28 cellular contexts compared by ENCODE assay signal in the genomic region with DNA sequence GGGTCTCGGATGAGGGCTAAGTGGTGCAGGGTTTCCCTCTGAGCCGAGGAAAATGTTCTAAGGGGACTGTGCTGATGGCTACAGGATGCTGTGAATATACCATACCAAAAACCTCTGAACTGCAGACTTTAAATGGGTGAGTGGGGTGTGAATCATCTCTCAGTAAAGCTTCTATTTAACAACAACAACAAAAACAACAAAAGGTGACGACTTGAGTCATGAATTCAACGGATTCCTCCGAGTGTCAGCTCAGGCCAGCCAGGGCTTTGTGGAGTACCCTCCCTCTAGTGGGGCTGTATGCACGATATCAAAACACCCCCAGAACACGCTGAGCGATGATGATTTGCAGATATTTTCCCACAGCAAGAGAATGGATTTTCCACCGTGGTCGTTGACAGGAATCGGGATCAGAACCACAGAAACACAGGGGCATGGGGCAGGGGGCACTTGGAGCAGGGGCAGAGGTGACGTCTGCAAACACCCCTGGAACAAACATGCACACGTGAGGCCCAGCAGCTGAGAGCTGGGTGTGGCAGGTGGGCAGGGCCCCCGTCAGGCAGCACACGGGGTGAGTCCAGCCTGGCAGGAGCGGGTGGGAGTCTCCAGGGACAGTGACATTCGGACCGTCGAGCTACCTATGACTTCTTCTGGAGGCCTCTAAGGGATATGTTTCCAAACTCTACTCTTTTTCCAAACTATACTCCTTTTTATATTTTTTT. TPM values are rescaled to one million over a fixed set of nuclear protein-coding genes. Genes with fewer than 3 reads are reported as not detected.
DNase-seq lines count a peak whose midpoint lies in the region; ATAC-seq, FAIRE-seq and TF ChIP-seq lines count a peak whose summit lies in the region.
"Had no signal": no experiment of that assay in that cellular context is flagged by ENCODE, and none has a peak within 500 bp of the region (broad histone marks: within the 10 kb centered on the region; RNA-seq: fewer than 3 reads in every experiment).

No MANE protein-coding gene starts in this region.

- no peaks in the 10 kb centered on the region for H3K27me3 Mint-ChIP-seq in astrocyte (ENCODE audit: low read depth, unreplicated experiment)
- peaks cover 9% of the 10 kb centered on the region for H3K27me3 Mint-ChIP-seq in glutamatergic neuron (ENCODE audit: unreplicated experiment)
- H3K27me3 Mint-ChIP-seq: activated CD4-positive, alpha-beta memory T cell treated with anti-CD3 and anti-CD28 coated beads for 36 hours; activated T-helper 17 cell treated with anti-CD3 and anti-CD28 coated beads, Interleukin-2, amount 50 U/mL, for 72 hours; naive B cell had no signal

- ATAC-seq in HG02884 (IDR thresholded peaks at IDR 0.05; ENCODE audit: unreplicated experiment): no peak
- no peak for ATAC-seq in HG02973 (IDR thresholded peaks at IDR 0.05; ENCODE audit: unreplicated experiment)
- ATAC-seq: activated naive CD4-positive, alpha-beta T cell treated with anti-CD3 and anti-CD28 coated beads, Interleukin-2, amount 50 U/mL, for 72 hours; activated T-helper 17 cell treated with anti-CD3 and anti-CD28 coated beads, Interleukin-2, amount 50 U/mL, for 72 hours; left colon; right cardiac atrium had no signal

- no peak overlapping the region for H3K4me3 ChIP-seq in HUES64 (ENCODE audit: low read length)
- H3K4me3 ChIP-seq in astrocyte (ENCODE audit: insufficient read depth, low read depth, low read length): no peak overlapping the region
- H3K4me3 ChIP-seq in BE2C (ENCODE audit: low read depth, low read length): no peak overlapping the region
- H3K4me3 ChIP-seq: ascending aorta; BLaER1 treated with 17β-estradiol and CSF1 and Interleukin-3, amounts not matched to agents 10 nM and 100 nM; HAP-1; testis had no signal

- H2AFZ ChIP-seq in astrocyte (ENCODE audit: low read depth, low read length): no peak overlapping the region

- H3K9me3 Mint-ChIP-seq in astrocyte (ENCODE audit: unreplicated experiment): no peaks in the 10 kb centered on the region
- H3K9me3 Mint-ChIP-seq in glutamatergic neuron (ENCODE audit: unreplicated experiment): peaks cover 11% of the 10 kb centered on the region
- H3K9me3 Mint-ChIP-seq: activated CD4-positive, alpha-beta memory T cell treated with anti-CD3 and anti-CD28 coated beads for 36 hours; activated naive CD4-positive, alpha-beta T cell treated with anti-CD3 and anti-CD28 coated beads, Interleukin-2, amount 50 U/mL, for 72 hours; activated T-helper 17 cell treated with anti-CD3 and anti-CD28 coated beads, Interleukin-2, amount 50 U/mL, for 72 hours; naive B cell had no signal

- H3K4me1 Mint-ChIP-seq in astrocyte (ENCODE audit: low read depth, unreplicated experiment) (peaks cover 10% of the 10 kb centered on the region), glutamatergic neuron (ENCODE audit: low read depth, unreplicated experiment) (peaks cover 29% of the 10 kb centered on the region)

- H3K4me2 ChIP-seq in astrocyte (ENCODE audit: low read length): peak overlapping the region; percentile 37
- H3K4me2 ChIP-seq: BLaER1 treated with 17β-estradiol and CSF1 and Interleukin-3, amounts not matched to agents 10 nM and 100 nM had no signal

- 57% methylated on average over 19 of the region's 19 CpGs for WGBS in HUES64

- H3K27me3 ChIP-seq in HUES64 (ENCODE audit: insufficient read depth, low read length) (no peaks in the 10 kb centered on the region), astrocyte (ENCODE audit: insufficient read depth, low read length) (no peaks in the 10 kb centered on the region), BE2C (no peaks in the 10 kb centered on the region)
- H3K27me3 ChIP-seq: ascending aorta, testis had no signal

- peaks cover 3% of the 10 kb centered on the region for H3K36me3 Mint-ChIP-seq in astrocyte (ENCODE audit: low read depth, unreplicated experiment)
- H3K36me3 Mint-ChIP-seq in glutamatergic neuron (ENCODE audit: unreplicated experiment): peaks cover 4% of the 10 kb centered on the region
- H3K36me3 Mint-ChIP-seq: activated CD4-positive, alpha-beta memory T cell treated with anti-CD3 and anti-CD28 coated beads for 36 hours; activated naive CD4-positive, alpha-beta T cell treated with anti-CD3 and anti-CD28 coated beads, Interleukin-2, amount 50 U/mL, for 72 hours; naive B cell had no signal

- peaks cover 7% of the 10 kb centered on the region for H3K79me2 ChIP-seq in astrocyte (ENCODE audit: insufficient read depth, low read length)

- H3K4me1 ChIP-seq in HUES64 (ENCODE audit: insufficient read depth, low read length): peaks cover 10% of the 10 kb centered on the region; the same call in 1 of the 2 replicates
- H3K4me1 ChIP-seq in astrocyte (ENCODE audit: insufficient read depth, low read length): peaks cover 8% of the 10 kb centered on the region
- H3K4me1 ChIP-seq in BE2C: no peaks in the 10 kb centered on the region
- H3K4me1 ChIP-seq: ascending aorta, Caco-2, HAP-1 had no signal

- H3K4me3 Mint-ChIP-seq in astrocyte (ENCODE audit: unreplicated experiment): no peak overlapping the region
- H3K4me3 Mint-ChIP-seq in glutamatergic neuron (ENCODE audit: unreplicated experiment): peak overlapping the region; percentile 30
- H3K4me3 Mint-ChIP-seq: activated CD4-positive, alpha-beta memory T cell treated with anti-CD3 and anti-CD28 coated beads for 36 hours; activated T-helper 17 cell treated with anti-CD3 and anti-CD28 coated beads, Interleukin-2, amount 50 U/mL, for 72 hours had no signal

- H4K20me1 ChIP-seq in astrocyte (ENCODE audit: insufficient read depth, low read length): peaks cover 12% of the 10 kb centered on the region

- TF ChIP-seq CTCF in astrocyte (IDR thresholded peaks at IDR 0.05; ENCODE audit: insufficient read depth, low read depth, low read length): no peak
- no peak for TF ChIP-seq CTCF in glutamatergic neuron (IDR thresholded peaks at IDR 0.05; ENCODE audit: partially characterized antibody, unreplicated experiment)
- no peak for TF ChIP-seq CTCF in BE2C (IDR thresholded peaks at IDR 0.05; ENCODE audit: low read depth, low read length)

- no peaks in the 10 kb centered on the region for H3K36me3 ChIP-seq in HUES64 (ENCODE audit: insufficient read depth, low read length)
- H3K36me3 ChIP-seq in astrocyte (ENCODE audit: insufficient read depth, low read length): no peaks in the 10 kb centered on the region
- H3K36me3 ChIP-seq in BE2C: no peaks in the 10 kb centered on the region
- H3K36me3 ChIP-seq: ascending aorta, HAP-1 had no signal

- DNase-seq in ELR (ENCODE audit: low read depth): peak; percentile 70
- no peak for DNase-seq in astrocyte (ENCODE audit: low read depth)
- DNase-seq in glutamatergic neuron: no peak
- DNase-seq in SK-N-DZ (ENCODE audit: low spot score): no peak
- DNase-seq in BE2C: no peak
- DNase-seq: activated CD4-positive, alpha-beta memory T cell treated with anti-CD3 and anti-CD28 coated beads for 36 hours; activated CD8-positive, alpha-beta memory T cell treated with anti-CD3 and anti-CD28 coated beads, Interleukin-2, amount 50 U/mL, for 48 hours; Caco-2; DND-41; left colon; naive B cell; NCI-H1694 treated with DMSO at 0.1 percent for 48 hours; NCI-H2171 treated with DMSO at 0.1 percent for 48 hours; NCI-H526; stimulated activated CD4-positive, alpha-beta T cell treated with anti-CD3 and anti-CD28 coated beads, Interleukin-4, amount 100 ng/mL, for 4 hours; stimulated activated naive CD4-positive, alpha-beta T cell; testis had no signal

- no peak overlapping the region for H3K9ac ChIP-seq in HUES64 (ENCODE audit: low read depth, low read length)
- no peak overlapping the region for H3K9ac ChIP-seq in astrocyte (ENCODE audit: low read length)
- H3K9ac ChIP-seq: BLaER1 treated with 17β-estradiol and CSF1 and Interleukin-3, amounts not matched to agents 10 nM and 100 nM had no signal

- peak overlapping the region; percentile 48 for H3K27ac Mint-ChIP-seq in astrocyte (ENCODE audit: unreplicated experiment)
- peak overlapping the region; percentile 29 for H3K27ac Mint-ChIP-seq in glutamatergic neuron (ENCODE audit: unreplicated experiment)
- H3K27ac Mint-ChIP-seq: activated CD4-positive, alpha-beta memory T cell treated with anti-CD3 and anti-CD28 coated beads for 36 hours; activated naive CD4-positive, alpha-beta T cell treated with anti-CD3 and anti-CD28 coated beads, Interleukin-2, amount 50 U/mL, for 72 hours; activated T-helper 17 cell treated with anti-CD3 and anti-CD28 coated beads, Interleukin-2, amount 50 U/mL, for 72 hours had no signal

- no peaks in the 10 kb centered on the region for H3K9me3 ChIP-seq in HUES64 (ENCODE audit: insufficient read depth, low read depth, low read length)
- no peaks in the 10 kb centered on the region for H3K9me3 ChIP-seq in astrocyte (ENCODE audit: insufficient read depth, low read depth, low read length)
- peaks cover 4% of the 10 kb centered on the region; the same call in 1 of the 2 replicates for H3K9me3 ChIP-seq in BE2C
- H3K9me3 ChIP-seq: ascending aorta, Caco-2, HAP-1, testis had no signal

- peak overlapping the region; percentile 55; the same call in 1 of the 2 replicates for H3K27ac ChIP-seq in HUES64 (ENCODE audit: low read depth, low read length)
- H3K27ac ChIP-seq in astrocyte (ENCODE audit: low read depth, low read length): no peak overlapping the region
- H3K27ac ChIP-seq: ascending aorta; BLaER1 treated with 17β-estradiol and CSF1 and Interleukin-3, amounts not matched to agents 10 nM and 100 nM; testis had no signal

- FAIRE-seq in astrocyte (lab: Jason Lieb, UNC): no peak
- FAIRE-seq: GM12892, urothelium cell line had no signal

RNA-seq across cellular contexts. Expression of a gene that starts 38.6 kb away (rescaled TPM):
- polyA plus RNA-seq in HUES64 (2013, experiment 1 of 2): 26.3 TPM
- 34.2 TPM for polyA plus RNA-seq in HUES64 (2013, experiment 2 of 2)
- 65.6 and 68.3 TPM in 2 replicates for total RNA-seq in astrocyte
- 47.9 TPM for total RNA-seq in glutamatergic neuron (ENCODE audit: unreplicated experiment)
- polyA plus RNA-seq in SK-N-DZ (2014; cell fraction: cytosol; rRNA removed): 50.4 and 67.1 TPM in 2 replicates
- 316 and 353 TPM in 2 replicates for polyA plus RNA-seq in SK-N-DZ (2014; cell fraction: nucleus; rRNA removed)
- 89.5 TPM for polyA plus RNA-seq in BE2C (2012; ENCODE audit: insufficient read depth, insufficient read length, low read depth)

RNA-seq across cellular contexts. Expression of a gene that starts 41.7 kb away (rescaled TPM):
- 4.9 TPM for polyA plus RNA-seq in HUES64 (2013, experiment 1 of 2)
- polyA plus RNA-seq in HUES64 (2013, experiment 2 of 2): 3.9 TPM
- 7.6 TPM in 2 replicates for total RNA-seq in astrocyte
- 16.6 TPM for total RNA-seq in glutamatergic neuron (ENCODE audit: unreplicated experiment)
- 22.8 and 33.6 TPM in 2 replicates for polyA plus RNA-seq in SK-N-DZ (2014; cell fraction: cytosol; rRNA removed)
- polyA plus RNA-seq in SK-N-DZ (2014; cell fraction: nucleus; rRNA removed): 394 and 517 TPM in 2 replicates
- 49.0 TPM for polyA plus RNA-seq in BE2C (2012; ENCODE audit: insufficient read depth, insufficient read length, low read depth)

RNA-seq across cellular contexts. Expression of a gene that starts 52.9 kb away (rescaled TPM):
- 5.9 TPM for polyA plus RNA-seq in HUES64 (2013, experiment 1 of 2)
- polyA plus RNA-seq in HUES64 (2013, experiment 2 of 2): 8.4 TPM
- total RNA-seq in astrocyte (12.9 and 13.9 TPM in 2 replicates), glutamatergic neuron (ENCODE audit: unreplicated experiment) (94.4 TPM)
- 1.1 and 1.3 TPM in 2 replicates for polyA plus RNA-seq in SK-N-DZ (2014; cell fraction: cytosol; rRNA removed)
- 1.3 and 1.6 TPM in 2 replicates for polyA plus RNA-seq in SK-N-DZ (2014; cell fraction: nucleus; rRNA removed)
- 3.7 TPM for polyA plus RNA-seq in BE2C (2012; ENCODE audit: insufficient read depth, insufficient read length, low read depth)
